Comparison of ENCODE assay signal across 8 cellular contexts in the genomic region with DNA sequence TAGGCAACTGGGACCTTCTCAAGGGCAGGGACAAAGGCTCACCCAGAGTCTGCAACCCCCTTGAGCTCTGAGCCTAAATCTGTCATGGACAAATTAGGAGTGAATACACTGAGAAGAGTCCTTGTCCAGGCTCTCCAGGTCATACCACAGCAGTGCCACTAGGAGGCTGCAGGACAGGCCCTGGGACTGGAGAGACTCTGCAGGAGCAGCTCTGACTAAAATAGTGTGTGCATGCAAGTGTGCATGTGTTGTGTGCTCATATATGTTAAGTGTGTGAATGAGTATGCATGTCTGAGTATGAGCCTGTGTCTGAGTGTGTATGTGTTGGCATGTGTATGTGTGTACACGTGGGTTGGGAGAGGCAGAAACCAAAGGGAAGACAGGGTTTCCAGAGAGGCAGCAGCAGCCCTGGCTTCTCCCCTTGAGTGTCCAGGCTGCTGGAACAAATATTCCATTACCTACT. TPM values are rescaled to one million over a fixed set of nuclear protein-coding genes. Genes with fewer than 3 reads are reported as not detected.
DNase-seq lines count a peak whose midpoint lies in the region; ATAC-seq and TF ChIP-seq lines count a peak whose summit lies in the region.

No MANE protein-coding gene starts in this region.

- no peaks in the 10 kb centered on the region for H3K27me3 ChIP-seq in CD8-positive, alpha-beta T cell (ENCODE audit: insufficient read depth, low read length)
- no peaks in the 10 kb centered on the region for H3K27me3 ChIP-seq in right cardiac atrium (ENCODE audit: control insufficient read depth, insufficient read depth)

- no peaks in the 10 kb centered on the region for H3K36me3 ChIP-seq in CD8-positive, alpha-beta T cell (ENCODE audit: insufficient read depth, low read length)

- H3K9me3 ChIP-seq in CD8-positive, alpha-beta T cell (ENCODE audit: low read length): no peaks in the 10 kb centered on the region
- H3K9me3 ChIP-seq in right cardiac atrium (ENCODE audit: control insufficient read depth, low read length): no peaks in the 10 kb centered on the region

- no peaks in the 10 kb centered on the region for H3K27me3 Mint-ChIP-seq in CD8-positive, alpha-beta T cell (ENCODE audit: low read depth)
- H3K27me3 Mint-ChIP-seq in activated CD8-positive, alpha-beta T cell treated with anti-CD3 and anti-CD28 coated beads for 36 hours: no peaks in the 10 kb centered on the region

- no peak overlapping the region for H3K4me3 ChIP-seq in CD8-positive, alpha-beta T cell (ENCODE audit: low read depth, low read length)
- no peak overlapping the region for H3K4me3 ChIP-seq in right cardiac atrium (ENCODE audit: low read length)

- POLR2A ChIA-PET in CD8-positive, alpha-beta T cell (lab: Charles Lee): interaction anchor here (1.1 kb wide), 1 partner anchor 23 kb away, joined by 3 read pairs; no protein-coding TSS in a partner anchor
- POLR2A ChIA-PET in activated CD8-positive, alpha-beta T cell treated with anti-CD3 and anti-CD28 coated beads for 36 hours (lab: Charles Lee): interaction anchor here (0.6 to 1.1 kb wide), 3 partner anchors 23 to 62 kb away, joined by 3 read pairs; no protein-coding TSS in a partner anchor

- H3K4me1 ChIP-seq in CD8-positive, alpha-beta T cell (ENCODE audit: insufficient read depth, low read length): no peaks in the 10 kb centered on the region
- H3K4me1 ChIP-seq in right cardiac atrium (ENCODE audit: control insufficient read depth, insufficient read depth, low read length): peaks cover 6% of the 10 kb centered on the region

- H3K36me3 Mint-ChIP-seq in CD8-positive, alpha-beta T cell: peaks cover 28% of the 10 kb centered on the region
- H3K36me3 Mint-ChIP-seq in activated CD8-positive, alpha-beta T cell treated with anti-CD3 and anti-CD28 coated beads for 36 hours (ENCODE audit: low read depth): peaks cover 7% of the 10 kb centered on the region

- 62% methylated on average over 1 of the region's 1 CpG for WGBS in right cardiac atrium

- no peak overlapping the region for H3K27ac Mint-ChIP-seq in CD8-positive, alpha-beta T cell
- H3K27ac Mint-ChIP-seq in activated CD8-positive, alpha-beta T cell treated with anti-CD3 and anti-CD28 coated beads for 36 hours: no peak overlapping the region

- no peak for ATAC-seq in CD8-positive, alpha-beta T cell
- ATAC-seq in HG02642 (IDR thresholded peaks at IDR 0.05; ENCODE audit: poor library complexity, unreplicated experiment) (peak; percentile 41), right cardiac atrium (peak; percentile 32 to 39), GM19351 (IDR thresholded peaks at IDR 0.05; ENCODE audit: unreplicated experiment) (no peak)
- peak; percentile 63 for ATAC-seq in activated CD8-positive, alpha-beta T cell treated with anti-CD3 and anti-CD28 coated beads for 36 hours

- H3K4me3 Mint-ChIP-seq in CD8-positive, alpha-beta T cell: no peak overlapping the region
- no peak overlapping the region for H3K4me3 Mint-ChIP-seq in activated CD8-positive, alpha-beta T cell treated with anti-CD3 and anti-CD28 coated beads for 36 hours

- TF ChIP-seq CTCF in CD8-positive, alpha-beta T cell (IDR thresholded peaks at IDR 0.05): peak; percentile 44
- peak; percentile 53 for TF ChIP-seq CTCF in activated CD8-positive, alpha-beta T cell treated with anti-CD3 and anti-CD28 coated beads for 36 hours (IDR thresholded peaks at IDR 0.05)

- CTCF ChIA-PET in CD8-positive, alpha-beta T cell (lab: Charles Lee): interaction anchor here (1.0 to 8.4 kb wide), 10 partner anchors 9 to 154 kb away, joined by 3 to 73 read pairs (median 4); no protein-coding TSS in a partner anchor
- CTCF ChIA-PET in activated CD8-positive, alpha-beta T cell treated with anti-CD3 and anti-CD28 coated beads for 36 hours (lab: Charles Lee): interaction anchor here (0.7 to 6.3 kb wide), 12 partner anchors 8 to 212 kb away, joined by 3 to 60 read pairs (median 4); no protein-coding TSS in a partner anchor

- H3K9me3 Mint-ChIP-seq in CD8-positive, alpha-beta T cell: no peaks in the 10 kb centered on the region
- H3K9me3 Mint-ChIP-seq in activated CD8-positive, alpha-beta T cell treated with anti-CD3 and anti-CD28 coated beads for 36 hours: no peaks in the 10 kb centered on the region

- intact Hi-C loops in CD8-positive, alpha-beta T cell (cut with DNase I, micrococcal nuclease): no loop called here
- intact Hi-C loops in activated CD8-positive, alpha-beta T cell treated with anti-CD3 and anti-CD28 coated beads for 36 hours (cut with micrococcal nuclease): loop anchor here (10.0 kb wide), 1 partner anchor 135 kb away; no protein-coding TSS in a partner anchor
- intact Hi-C loops in right cardiac atrium (cut with DNase I): loop anchor here in 1 of 4 donors (2.0 kb wide), 1 partner anchor 53 kb away; no protein-coding TSS in a partner anchor

- no peak for DNase-seq in CD8-positive, alpha-beta T cell
- DNase-seq in activated CD8-positive, alpha-beta T cell treated with anti-CD3 and anti-CD28 coated beads for 36 hours: peak; percentile 41
- DNase-seq in right cardiac atrium (no peak), NCI-H1105 (lab: John Stamatoyannopoulos, UW) (no peak), OCI-M2 (lab: John Stamatoyannopoulos, UW; ENCODE audit: unreplicated experiment) (no peak)
- no peak for DNase-seq in effector CD4-positive, alpha-beta T cell

- peaks cover 14% of the 10 kb centered on the region for H3K4me1 Mint-ChIP-seq in CD8-positive, alpha-beta T cell (ENCODE audit: low read depth)
- H3K4me1 Mint-ChIP-seq in activated CD8-positive, alpha-beta T cell treated with anti-CD3 and anti-CD28 coated beads for 36 hours (ENCODE audit: low read depth): no peaks in the 10 kb centered on the region

- no peak overlapping the region for H3K27ac ChIP-seq in CD8-positive, alpha-beta T cell (ENCODE audit: low read depth, low read length)
- H3K27ac ChIP-seq in right cardiac atrium (ENCODE audit: low read length): no peak overlapping the region

RNA-seq across cellular contexts. Expression of a gene that starts 27.1 kb away (rescaled TPM):
- total RNA-seq in CD8-positive, alpha-beta T cell: 10 to 100 TPM; 10.3 to 10.5 TPM
- 10 to 100 TPM; 42.8 to 44.3 TPM for total RNA-seq in activated CD8-positive, alpha-beta T cell treated with anti-CD3 and anti-CD28 coated beads for 36 hours
- total RNA-seq in right cardiac atrium: 10 to 100 TPM; 31.0 to 38.1 (median 36.6) TPM
- polyA plus RNA-seq in right cardiac atrium: 44.7 TPM

RNA-seq across cellular contexts. Expression of a gene that starts 27.2 kb away (rescaled TPM):
- 10 to 100 TPM; 14.1 to 19.0 TPM for total RNA-seq in CD8-positive, alpha-beta T cell
- total RNA-seq in activated CD8-positive, alpha-beta T cell treated with anti-CD3 and anti-CD28 coated beads for 36 hours: 10 to 100 TPM in 1 of 2 experiments, 1 to 10 TPM in 1; 9.1 to 12.9 TPM
- 10 to 100 TPM; 41.4 to 44.8 (median 43.4) TPM for total RNA-seq in right cardiac atrium
- 27.7 TPM for polyA plus RNA-seq in right cardiac atrium

RNA-seq across cellular contexts. Expression of a gene that starts 58.5 kb away (rescaled TPM):
- total RNA-seq in CD8-positive, alpha-beta T cell: under 1 TPM; 0.22 to 0.27 TPM
- under 1 TPM; 0.11 to 0.18 TPM for total RNA-seq in activated CD8-positive, alpha-beta T cell treated with anti-CD3 and anti-CD28 coated beads for 36 hours
- total RNA-seq in right cardiac atrium: under 1 TPM in 1 of 4 donors, not detected in 3; 0.38 TPM
- 0.27 TPM for polyA plus RNA-seq in right cardiac atrium

Comparison
In these comparisons a context has a peak if more than half of its experiments do, and no peak if none do; other contexts are left out.
1. ATAC-seq: peak in HG02642 (single experiment), activated CD8-positive, alpha-beta T cell treated with anti-CD3 and anti-CD28 coated beads for 36 hours (single experiment) and right cardiac atrium (2 of 2); none in CD8-positive, alpha-beta T cell (single experiment) and GM19351 (single experiment).